19 cellular contexts compared by ENCODE assay signal in genomic region chr12:58509116-58509885, GRCh38.
DNase-seq lines count a peak whose midpoint lies in the region; ATAC-seq and TF ChIP-seq lines count a peak whose summit lies in the region.
"Had no signal": no experiment of that assay in that cellular context is flagged by ENCODE, and none has a peak within 500 bp of the region (broad histone marks: within the 10 kb centered on the region; RNA-seq: fewer than 3 reads in every experiment).

No MANE protein-coding gene starts in this region.

- no peak for TF ChIP-seq CTCF in AG04450 (IDR thresholded peaks at IDR 0.05; ENCODE audit: low read depth, low read length)
- TF ChIP-seq CTCF in fibroblast of the aortic adventitia (IDR thresholded peaks at IDR 0.05; ENCODE audit: insufficient read depth, low read length): no peak

- no peaks in the 10 kb centered on the region; the same call in 1 of the 2 replicates for H3K9me3 ChIP-seq in AG04450 (ENCODE audit: control insufficient read depth, insufficient read depth, low read length)
- H3K9me3 ChIP-seq: ascending aorta, vagina had no signal

- H3K27ac ChIP-seq in AG04450 (ENCODE audit: low read depth, low read length): peak overlapping the region; percentile 71
- H3K27ac ChIP-seq: ascending aorta, vagina had no signal

- POLR2A ChIA-PET in AG04450 (lab: Yijun Ruan, JAX): no interaction called here

- no peaks in the 10 kb centered on the region for H3K36me3 Mint-ChIP-seq in activated T-cell treated with anti-CD3 and anti-CD28 coated beads, Interleukin-2, amount 50 U/mL, for 4 hours (ENCODE audit: insufficient read depth)

- no peaks in the 10 kb centered on the region for H3K27me3 ChIP-seq in AG04450 (ENCODE audit: control insufficient read depth, insufficient read depth, low read length)
- H3K27me3 ChIP-seq: ascending aorta, vagina had no signal

- no peak for DNase-seq in AG04450 (ENCODE audit: low read depth, low spot score)
- DNase-seq in amniotic epithelial cell (ENCODE audit: low read depth): peak; percentile 97
- peak; percentile 57 for DNase-seq in fibroblast of the aortic adventitia (ENCODE audit: low read depth)
- DNase-seq in RPMI8226: no peak
- DNase-seq in NOMO-1 (lab: John Stamatoyannopoulos, UW; ENCODE audit: unreplicated experiment in 2 of 2): no peak
- DNase-seq in activated T-cell treated with anti-CD3 and anti-CD28 coated beads, Interleukin-2, amount 50 U/mL, for 4 hours: no peak
- DNase-seq: activated gamma-delta T cell, Calu3, left ventricle myocardium superior, NCI-H2081, NCI-H69 had no signal

- no peak for TF ChIP-seq RAD21 in Ishikawa (IDR thresholded peaks at IDR 0.05; ENCODE audit: low read depth)

- TF ChIP-seq EP300 in Ishikawa (IDR thresholded peaks at IDR 0.05; ENCODE audit: borderline replicate concordance): no peak

- peaks cover 2% of the 10 kb centered on the region for H3K27me3 Mint-ChIP-seq in activated T-cell treated with anti-CD3 and anti-CD28 coated beads, Interleukin-2, amount 50 U/mL, for 4 hours (ENCODE audit: low read depth)
- H3K27me3 Mint-ChIP-seq: dendritic cell treated with granulocyte-macrophage colony-stimulating factor and Interleukin-4, amounts not matched to agents 40 ng/mL and 50 ng/mL, for 4 days; progenitor cell of endocrine pancreas had no signal

- no peaks in the 10 kb centered on the region for H3K4me1 Mint-ChIP-seq in activated T-cell treated with anti-CD3 and anti-CD28 coated beads, Interleukin-2, amount 50 U/mL, for 4 hours (ENCODE audit: low read depth)

- H3K4me3 ChIP-seq in AG04450 (ENCODE audit: low read depth, low read length) (no peak overlapping the region), fibroblast of the aortic adventitia (ENCODE audit: low read depth, low read length) (no peak overlapping the region)
- H3K4me3 ChIP-seq: ascending aorta, vagina had no signal

- H3K4me3 Mint-ChIP-seq in activated T-cell treated with anti-CD3 and anti-CD28 coated beads, Interleukin-2, amount 50 U/mL, for 4 hours: no peak overlapping the region
- H3K4me3 Mint-ChIP-seq: dendritic cell treated with granulocyte-macrophage colony-stimulating factor and Interleukin-4, amounts not matched to agents 40 ng/mL and 50 ng/mL, for 4 days; WTC11 had no signal

- H3K9me3 Mint-ChIP-seq in activated T-cell treated with anti-CD3 and anti-CD28 coated beads, Interleukin-2, amount 50 U/mL, for 4 hours: peaks cover 10% of the 10 kb centered on the region

- ATAC-seq in HG03354 (IDR thresholded peaks at IDR 0.05; ENCODE audit: poor library complexity, severe bottlenecking, unreplicated experiment): no peak
- ATAC-seq in activated T-cell treated with anti-CD3 and anti-CD28 coated beads, Interleukin-2, amount 50 U/mL, for 4 hours: no peak
- ATAC-seq: left ventricle myocardium superior, Panc1, WTC11 had no signal

- CTCF ChIA-PET in AG04450 (lab: Charles Lee): no interaction called here

TF ChIP-seq in Ishikawa, 13 proteins besides CTCF, POLR2A, EP300 and RAD21:
- TF ChIP-seq TAF1 (IDR thresholded peaks at IDR 0.05; ENCODE audit: low read depth) (no peak), MAX (IDR thresholded peaks at IDR 0.05) (no peak), YY1 (IDR thresholded peaks at IDR 0.05; ENCODE audit: low read depth) (no peak), ZBTB7A (IDR thresholded peaks at IDR 0.05; ENCODE audit: low read depth) (no peak), USF1 (IDR thresholded peaks at IDR 0.05) (0 out of 2 replicates have a peak, but pooled peaks have one; percentile 4), TCF12 (IDR thresholded peaks at IDR 0.05; ENCODE audit: low read depth) (no peak), CREB1 (IDR thresholded peaks at IDR 0.05; ENCODE audit: low read depth) (no peak)

Comparison
In these comparisons a context has a peak if more than half of its experiments do, and no peak if none do; other contexts are left out.
1. DNase-seq: peak in amniotic epithelial cell (single experiment) and fibroblast of the aortic adventitia (single experiment); none in AG04450 (single experiment), RPMI8226 (single experiment), NOMO-1 (0 of 2) and activated T-cell treated with anti-CD3 and anti-CD28 coated beads, Interleukin-2, amount 50 U/mL, for 4 hours (single experiment).